In the genomic region with DNA sequence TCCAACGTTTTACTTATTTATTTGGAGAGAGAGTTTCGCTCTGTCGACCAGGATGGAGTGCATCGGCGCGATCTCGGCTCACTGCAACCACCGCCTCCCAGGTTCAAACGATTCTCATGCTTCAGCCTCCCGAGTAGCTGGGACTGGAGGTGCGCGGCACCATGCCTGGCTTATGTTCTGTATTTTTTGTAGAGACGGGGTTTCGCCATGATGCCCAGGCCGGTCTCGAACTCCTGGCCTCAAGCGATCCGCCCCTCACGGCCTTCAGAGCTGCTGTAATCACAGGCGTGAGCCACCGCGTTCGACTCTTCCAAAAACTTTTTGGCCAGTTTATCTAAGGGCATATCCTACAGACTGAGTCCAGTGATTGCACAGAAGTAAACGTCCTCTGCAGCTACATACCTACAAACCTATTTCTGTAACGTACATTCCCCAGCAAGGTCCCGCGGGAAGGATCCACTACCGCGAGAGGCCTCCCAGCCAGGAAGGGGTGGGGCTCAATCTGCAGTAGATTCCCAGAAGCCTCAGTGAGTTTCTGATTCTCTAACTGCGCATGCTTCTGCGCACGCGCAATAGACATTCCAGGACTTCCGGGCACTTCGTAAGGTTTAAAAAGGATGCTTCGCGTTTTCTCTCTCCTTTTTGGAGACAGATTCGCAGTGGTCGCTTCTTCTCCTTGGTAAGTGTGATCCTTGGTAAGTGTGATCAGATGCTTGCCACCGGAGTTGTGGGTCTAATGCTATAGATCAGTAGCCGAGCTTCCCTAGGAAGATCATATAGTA, we compare ENCODE assay signal across 8 cellular contexts. TPM values are rescaled to one million over a fixed set of nuclear protein-coding genes. Genes with fewer than 3 reads are reported as not detected.
DNase-seq lines count a peak whose midpoint lies in the region; ATAC-seq and FAIRE-seq lines count a peak whose summit lies in the region.

A gene with protein sequence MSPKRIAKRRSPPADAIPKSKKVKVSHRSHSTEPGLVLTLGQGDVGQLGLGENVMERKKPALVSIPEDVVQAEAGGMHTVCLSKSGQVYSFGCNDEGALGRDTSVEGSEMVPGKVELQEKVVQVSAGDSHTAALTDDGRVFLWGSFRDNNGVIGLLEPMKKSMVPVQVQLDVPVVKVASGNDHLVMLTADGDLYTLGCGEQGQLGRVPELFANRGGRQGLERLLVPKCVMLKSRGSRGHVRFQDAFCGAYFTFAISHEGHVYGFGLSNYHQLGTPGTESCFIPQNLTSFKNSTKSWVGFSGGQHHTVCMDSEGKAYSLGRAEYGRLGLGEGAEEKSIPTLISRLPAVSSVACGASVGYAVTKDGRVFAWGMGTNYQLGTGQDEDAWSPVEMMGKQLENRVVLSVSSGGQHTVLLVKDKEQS (plus strand): TSS at position 638 of the 782 bp plus-strand sequence. CDS start 23,824 bp downstream, outside the sequence.

- peak within 1 kb of the TSS; percentile 98 for H3K56ac ChIP-seq in mesendoderm (ENCODE audit: low read length)

- H3K4ac ChIP-seq in mesendoderm (ENCODE audit: low read depth, low read length): peak within 1 kb of the TSS; percentile 73

- peaks cover 5% of the 10 kb centered on the region for H3K4me1 ChIP-seq in endocrine pancreas (ENCODE audit: control insufficient read depth, insufficient read depth, low read length)
- peaks cover 3% of the 10 kb centered on the region for H3K4me1 ChIP-seq in mesendoderm (ENCODE audit: control insufficient read depth, low read depth, low read length)

- H4K8ac ChIP-seq in mesendoderm (ENCODE audit: low read depth, low read length): peak within 1 kb of the TSS; percentile 30

- no peak within 1 kb of the TSS for H2BK15ac ChIP-seq in mesendoderm (replicated peaks; ENCODE audit: low read depth)

- peak within 1 kb of the TSS; percentile 53 for H3K4me2 ChIP-seq in mesendoderm (ENCODE audit: low read length)

- H3K27me3 ChIP-seq in endocrine pancreas (ENCODE audit: control insufficient read depth, insufficient read depth, low read length): no peaks in the 10 kb centered on the region
- no peaks in the 10 kb centered on the region for H3K27me3 ChIP-seq in mesendoderm (ENCODE audit: insufficient read depth, low read length, poor library complexity)

- H2BK120ac ChIP-seq in mesendoderm (ENCODE audit: low read depth, low read length): peak within 1 kb of the TSS; percentile 35

- H3K9me3 ChIP-seq in endocrine pancreas (ENCODE audit: control insufficient read depth, low read length): no peaks in the 10 kb centered on the region

- H4K5ac ChIP-seq in mesendoderm (ENCODE audit: low read length): peak within 1 kb of the TSS; percentile 92

- H3K18ac ChIP-seq in mesendoderm (ENCODE audit: low read length): peak within 1 kb of the TSS; percentile 99

- FAIRE-seq in HTR-8/SVneo (lab: Jason Lieb, UNC): no peak

- DNase-seq in COLO668 (lab: John Stamatoyannopoulos, UW; ENCODE audit: unreplicated experiment): peak; percentile 100
- peak; percentile 94 for DNase-seq in HTR-8/SVneo (ENCODE audit: insufficient read length, low spot score)
- peak; percentile 90 for DNase-seq in NOMO-1 treated with dmso at 0.1 percent for 144 hours (lab: John Stamatoyannopoulos, UW; ENCODE audit: unreplicated experiment)
- peak; percentile 71 to 88 (median 86) for DNase-seq in activated CD8-positive, alpha-beta memory T cell treated with anti-CD3 and anti-CD28 coated beads for 48 hours (ENCODE audit: low read depth in 2 of 3, low spot score in 2 of 3)
- DNase-seq in mesendoderm: peak; percentile 100
- peak; percentile 85 for DNase-seq in stimulated activated CD8-positive, alpha-beta memory T cell treated with anti-CD3 and anti-CD28 coated beads, Interleukin-15, amount 100 ng/mL, for 1 hour (ENCODE audit: low read depth)

- H3K36me3 ChIP-seq in endocrine pancreas (ENCODE audit: control insufficient read depth, insufficient read depth, low read length): peaks cover 5% of the 10 kb centered on the region
- H3K36me3 ChIP-seq in mesendoderm (ENCODE audit: control insufficient read depth, insufficient read depth, low read length): peaks cover 23% of the 10 kb centered on the region

- H3K9ac ChIP-seq in endocrine pancreas (ENCODE audit: control insufficient read depth, insufficient read depth, low read length) (peak within 1 kb of the TSS; percentile 71), mesendoderm (ENCODE audit: low read length) (peak within 1 kb of the TSS; percentile 100)

- peak within 1 kb of the TSS; percentile 96 for H3K27ac ChIP-seq in mesendoderm (ENCODE audit: low read depth, low read length)

- ATAC-seq in GM21360 (IDR thresholded peaks at IDR 0.05; ENCODE audit: unreplicated experiment): peak; percentile 82

- H2BK5ac ChIP-seq in mesendoderm (ENCODE audit: low read length): peak within 1 kb of the TSS; percentile 61

- no peak within 1 kb of the TSS for H2AK5ac ChIP-seq in mesendoderm (ENCODE audit: low read length)

- peaks cover 5% of the 10 kb centered on the region for H3K79me1 ChIP-seq in mesendoderm (ENCODE audit: low read length)

- WGBS in mesendoderm (ENCODE audit: extremely low coverage, insufficient coverage, low lambda C conversion rate): no CpG with 5 or more reads among the region's 41 CpGs

- peaks cover 17% of the 10 kb centered on the region for H3K79me2 ChIP-seq in mesendoderm (ENCODE audit: control insufficient read depth, insufficient read depth, low read length)

- peak within 1 kb of the TSS; percentile 81 for H3K4me3 ChIP-seq in endocrine pancreas (ENCODE audit: control insufficient read depth, insufficient read depth, low read length)
- peak within 1 kb of the TSS; percentile 98 for H3K4me3 ChIP-seq in mesendoderm (ENCODE audit: low read length)

- H3K23ac ChIP-seq in mesendoderm (ENCODE audit: low read length): no peak within 1 kb of the TSS

RNA-seq across cellular contexts. Expression of the gene that starts here (rescaled TPM):
- 84.3 TPM for polyA plus RNA-seq in mesendoderm (2013, experiment 1 of 2)
- 84.2 TPM for polyA plus RNA-seq in mesendoderm (2013, experiment 2 of 2)

Comparison
In these comparisons a context has a peak if more than half of its experiments do, and no peak if none do; other contexts are left out.
1. Peak in every context shown above with its lines: DNase-seq, ATAC-seq, H3K4me3 ChIP-seq and H3K27ac ChIP-seq.